14 cellular contexts compared by ENCODE assay signal in genomic region chr1:46447499-46448108, GRCh38. TPM values are rescaled to one million over a fixed set of nuclear protein-coding genes. Genes with fewer than 3 reads are reported as not detected.
DNase-seq lines count a peak whose midpoint lies in the region; ATAC-seq, FAIRE-seq and TF ChIP-seq lines count a peak whose summit lies in the region.
"Had no signal": no experiment of that assay in that cellular context is flagged by ENCODE, and none has a peak within 500 bp of the region (broad histone marks: within the 10 kb centered on the region; RNA-seq: fewer than 3 reads in every experiment).

No MANE protein-coding gene starts in this region.

- CTCF ChIA-PET in activated naive CD4-positive, alpha-beta T cell treated with anti-CD3 and anti-CD28 coated beads for 36 hours (lab: Charles Lee): interaction anchor here (0.5 to 8.9 kb wide), 22 partner anchors 9 to 281 kb away, joined by 3 to 128 read pairs (median 4); partner anchors contain the start of gene ATPAF1

- 50% methylated on average over 9 of the region's 14 CpGs for WGBS in suprapubic skin

- H3K36me3 Mint-ChIP-seq in activated naive CD4-positive, alpha-beta T cell treated with anti-CD3 and anti-CD28 coated beads, Interleukin-2, amount 50 U/mL, for 24 hours: peaks cover 3% of the 10 kb centered on the region
- H3K36me3 Mint-ChIP-seq in activated naive CD4-positive, alpha-beta T cell treated with anti-CD3 and anti-CD28 coated beads for 36 hours (ENCODE audit: low read depth): no peaks in the 10 kb centered on the region
- H3K36me3 Mint-ChIP-seq in mesothelial cell of epicardium: no peaks in the 10 kb centered on the region

- no peak for FAIRE-seq in GM19239 (lab: Jason Lieb, UNC)

- TF ChIP-seq CTCF in dorsolateral prefrontal cortex (IDR thresholded peaks at IDR 0.05 in 54 of 56, conservative IDR thresholded peaks at IDR 0.05 in 2 of 56; ENCODE audit: low read depth in 1 of 56, partially characterized antibody in 56 of 56) (no peak), mesothelial cell of epicardium (IDR thresholded peaks at IDR 0.05; ENCODE audit: unreplicated experiment) (no peak), suprapubic skin (IDR thresholded peaks at IDR 0.05) (no peak), Peyer's patch (IDR thresholded peaks at IDR 0.05) (no peak)

- no peak for DNase-seq in activated naive CD4-positive, alpha-beta T cell treated with anti-CD3 and anti-CD28 coated beads for 36 hours
- DNase-seq in dorsolateral prefrontal cortex (no peak), mesothelial cell of epicardium (ENCODE audit: low spot score in 2 of 2, unreplicated experiment in 2 of 2) (no peak), suprapubic skin (ENCODE audit: low spot score in 2 of 2) (no peak), Peyer's patch (no peak), GM19239 (ENCODE audit: insufficient read length, low spot score) (no peak)

- intact Hi-C loops in activated naive CD4-positive, alpha-beta T cell treated with anti-CD3 and anti-CD28 coated beads for 36 hours (cut with micrococcal nuclease): loop anchor here (1.0 kb wide), 4 partner anchors 30 to 278 kb away; no protein-coding TSS in a partner anchor
- intact Hi-C loops in dorsolateral prefrontal cortex (cut with DNase I): loop anchor here (1.0 to 5.0 kb wide), 4 partner anchors 40 to 270 kb away; partner anchors contain the start of gene EFCAB14 (in 1 of the 2)

- peak overlapping the region; percentile 7 for H3K4me3 Mint-ChIP-seq in activated naive CD4-positive, alpha-beta T cell treated with anti-CD3 and anti-CD28 coated beads, Interleukin-2, amount 50 U/mL, for 24 hours
- H3K4me3 Mint-ChIP-seq in activated naive CD4-positive, alpha-beta T cell treated with anti-CD3 and anti-CD28 coated beads for 36 hours: no peak overlapping the region
- peak overlapping the region; percentile 47 for H3K4me3 Mint-ChIP-seq in mesothelial cell of epicardium

- H3K27me3 Mint-ChIP-seq in activated naive CD4-positive, alpha-beta T cell treated with anti-CD3 and anti-CD28 coated beads, Interleukin-2, amount 50 U/mL, for 24 hours: peaks cover 44% of the 10 kb centered on the region
- H3K27me3 Mint-ChIP-seq in activated naive CD4-positive, alpha-beta T cell treated with anti-CD3 and anti-CD28 coated beads for 36 hours (ENCODE audit: low read depth): peaks cover 53% of the 10 kb centered on the region
- peaks cover 92% of the 10 kb centered on the region for H3K27me3 Mint-ChIP-seq in mesothelial cell of epicardium (ENCODE audit: low read depth)

- peaks cover 23% of the 10 kb centered on the region for H3K4me1 Mint-ChIP-seq in activated naive CD4-positive, alpha-beta T cell treated with anti-CD3 and anti-CD28 coated beads, Interleukin-2, amount 50 U/mL, for 24 hours
- H3K4me1 Mint-ChIP-seq in activated naive CD4-positive, alpha-beta T cell treated with anti-CD3 and anti-CD28 coated beads for 36 hours (ENCODE audit: low read depth): peaks cover 22% of the 10 kb centered on the region
- peaks cover 13% of the 10 kb centered on the region for H3K4me1 Mint-ChIP-seq in mesothelial cell of epicardium

- H3K4me3 ChIP-seq in dorsolateral prefrontal cortex (peak overlapping the region in 35 of 59 donors; percentile 17 to 61 (median 45)), suprapubic skin (peak overlapping the region; percentile 46), Peyer's patch (peak overlapping the region in 2 of 4 donors; percentile 17 to 45)
- H3K4me3 ChIP-seq: colonic mucosa had no signal

- H3K9me3 ChIP-seq in suprapubic skin (no peaks in the 10 kb centered on the region), Peyer's patch (no peaks in the 10 kb centered on the region)
- H3K9me3 ChIP-seq: colonic mucosa, right atrium auricular region had no signal

- TF ChIP-seq POLR2A in suprapubic skin (IDR thresholded peaks at IDR 0.05): no peak
- no peak for TF ChIP-seq POLR2A in Peyer's patch (IDR thresholded peaks at IDR 0.05)

- no peak for TF ChIP-seq EP300 in suprapubic skin (IDR thresholded peaks at IDR 0.05)

- ATAC-seq in HG03442 (IDR thresholded peaks at IDR 0.05; ENCODE audit: unreplicated experiment): no peak

- H3K9me3 Mint-ChIP-seq in activated naive CD4-positive, alpha-beta T cell treated with anti-CD3 and anti-CD28 coated beads, Interleukin-2, amount 50 U/mL, for 24 hours: no peaks in the 10 kb centered on the region
- H3K9me3 Mint-ChIP-seq in activated naive CD4-positive, alpha-beta T cell treated with anti-CD3 and anti-CD28 coated beads for 36 hours: no peaks in the 10 kb centered on the region
- no peaks in the 10 kb centered on the region for H3K9me3 Mint-ChIP-seq in mesothelial cell of epicardium

- H3K4me1 ChIP-seq in suprapubic skin (peaks cover 20% of the 10 kb centered on the region), Peyer's patch (peaks cover 0 to 11% (median 1%) of the 10 kb centered on the region in 4 donors)
- H3K4me1 ChIP-seq: colonic mucosa had no signal

- H3K27ac Mint-ChIP-seq in activated naive CD4-positive, alpha-beta T cell treated with anti-CD3 and anti-CD28 coated beads, Interleukin-2, amount 50 U/mL, for 24 hours: no peak overlapping the region
- no peak overlapping the region for H3K27ac Mint-ChIP-seq in activated naive CD4-positive, alpha-beta T cell treated with anti-CD3 and anti-CD28 coated beads for 36 hours
- no peak overlapping the region for H3K27ac Mint-ChIP-seq in mesothelial cell of epicardium

- no peaks in the 10 kb centered on the region for H3K36me3 ChIP-seq in suprapubic skin
- no peaks in the 10 kb centered on the region for H3K36me3 ChIP-seq in Peyer's patch
- H3K36me3 ChIP-seq: colonic mucosa, right atrium auricular region had no signal

- H3K27me3 ChIP-seq in dorsolateral prefrontal cortex (peaks cover 0 to 21% (median 9%) of the 10 kb centered on the region in 45 donors), suprapubic skin (peaks cover 32% of the 10 kb centered on the region), Peyer's patch (no peaks in the 10 kb centered on the region)

- H3K27ac ChIP-seq in dorsolateral prefrontal cortex (no peak overlapping the region), suprapubic skin (no peak overlapping the region), Peyer's patch (no peak overlapping the region)
- H3K27ac ChIP-seq: 22Rv1, colonic mucosa, right atrium auricular region had no signal

RNA-seq across cellular contexts. Expression of gene DMBX1, which starts 42.0 kb away (rescaled TPM):
- total RNA-seq in activated naive CD4-positive, alpha-beta T cell treated with anti-CD3 and anti-CD28 coated beads for 36 hours: not detected
- not detected for total RNA-seq in dorsolateral prefrontal cortex
- total RNA-seq in mesothelial cell of epicardium: not detected in 3 replicates
- total RNA-seq in suprapubic skin: under 1 TPM in 3 of 4 donors, not detected in 1; 0.25 to 0.55 (median 0.30) TPM
- not detected for total RNA-seq in Peyer's patch
- total RNA-seq: colonic mucosa, HepG2, liver, right atrium auricular region, RPMI7951 had no signal

RNA-seq across cellular contexts. Expression of gene FAAH, which starts 53.5 kb away (rescaled TPM):
- 1 to 10 TPM; 3.8 to 4.8 TPM for total RNA-seq in activated naive CD4-positive, alpha-beta T cell treated with anti-CD3 and anti-CD28 coated beads for 36 hours
- total RNA-seq in dorsolateral prefrontal cortex (100 to 1,000 TPM in 5 of 120 experiments, 10 to 100 TPM in 115; 42.0 to 138 (median 65.0) TPM), mesothelial cell of epicardium (27.4 to 35.0 TPM (median 34.8 TPM) in 3 replicates), suprapubic skin (10 to 100 TPM; 18.1 to 50.5 (median 27.7) TPM), Peyer's patch (100 to 1,000 TPM; 107 to 230 (median 152) TPM)
- total RNA-seq: RPMI7951 had no signal
